ENCODE assay signal across 10 cellular contexts in the genomic region with DNA sequence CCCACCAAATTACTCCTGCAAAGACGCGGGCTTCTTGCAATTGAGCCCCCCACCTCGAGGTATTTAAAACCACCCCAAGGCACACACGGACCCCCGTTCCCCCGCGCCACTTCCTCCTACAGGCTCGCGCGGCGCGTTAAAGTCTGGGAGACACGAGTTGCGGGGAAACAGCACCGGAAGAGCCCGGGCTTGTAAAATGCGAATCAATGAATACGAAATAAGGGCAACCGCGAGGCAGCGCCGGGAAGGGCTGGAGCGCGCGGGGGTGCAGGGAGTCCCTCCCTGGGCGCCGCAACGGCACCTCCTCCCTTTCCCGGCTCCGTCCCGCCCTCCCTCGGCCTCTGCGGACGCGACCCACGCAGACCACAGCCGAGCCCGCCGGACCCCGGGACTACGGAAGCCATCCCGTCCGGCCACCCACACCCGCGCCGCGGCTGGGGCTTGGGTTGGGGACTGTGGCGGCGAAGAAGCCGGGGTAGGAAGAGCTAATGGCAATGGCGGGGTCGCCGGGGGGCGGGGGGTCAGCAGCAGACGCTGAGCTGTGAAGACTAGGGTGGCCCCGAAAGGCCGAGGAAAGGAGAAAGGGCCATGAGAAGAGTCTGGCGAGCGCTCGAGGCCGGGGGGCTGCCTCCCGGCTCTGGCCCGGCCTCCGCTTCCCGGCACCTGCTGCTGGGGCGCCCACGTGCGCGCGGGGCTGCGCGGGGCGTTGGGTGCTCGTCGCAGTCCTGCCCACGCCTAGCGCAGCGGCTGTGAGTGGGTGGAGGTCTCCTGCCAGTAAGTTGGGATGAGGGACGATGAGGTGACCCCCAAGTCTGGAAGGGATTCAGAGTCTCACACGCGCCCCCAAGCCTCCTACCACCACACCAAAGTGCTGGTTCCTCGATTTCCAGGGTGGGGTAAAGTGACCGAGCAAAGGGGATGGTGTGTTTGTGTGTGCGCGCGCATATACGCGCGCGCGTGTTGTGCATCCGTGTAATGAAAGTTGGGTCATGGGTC. TPM values are rescaled to one million over a fixed set of nuclear protein-coding genes. Genes with fewer than 3 reads are reported as not detected.
DNase-seq lines count a peak whose midpoint lies in the region; ATAC-seq and TF ChIP-seq lines count a peak whose summit lies in the region.
"Had no signal": no experiment of that assay in that cellular context is flagged by ENCODE, and none has a peak within 500 bp of the region (broad histone marks: within the 10 kb centered on the region; RNA-seq: fewer than 3 reads in every experiment).

No MANE protein-coding gene starts in this region.

- H3K27me3 ChIP-seq in ectodermal cell (ENCODE audit: control insufficient read depth, insufficient read depth, low read length, poor library complexity, severe bottlenecking): peaks cover 74% of the 10 kb centered on the region
- peaks cover 23% of the 10 kb centered on the region for H3K27me3 ChIP-seq in CD4-positive, alpha-beta T cell (ENCODE audit: control insufficient read depth, insufficient read depth, low read length)

- H3K27ac ChIP-seq in ectodermal cell (ENCODE audit: insufficient read depth, low read depth, low read length, poor library complexity, severe bottlenecking): no peak overlapping the region
- no peak overlapping the region for H3K27ac ChIP-seq in CD4-positive, alpha-beta T cell (ENCODE audit: low read depth, low read length)

- intact Hi-C loops in CD4-positive, alpha-beta T cell (cut with DNase I, micrococcal nuclease): no loop called here

- H3K4me1 Mint-ChIP-seq in progenitor cell of endocrine pancreas (ENCODE audit: low read depth): peaks cover 19% of the 10 kb centered on the region
- H3K4me1 Mint-ChIP-seq in CD4-positive, alpha-beta T cell (ENCODE audit: low read depth): no peaks in the 10 kb centered on the region

- CTCF ChIA-PET in CD4-positive, alpha-beta T cell (lab: Charles Lee): no interaction called here

- H3K27ac Mint-ChIP-seq in progenitor cell of endocrine pancreas: peak overlapping the region; percentile 81
- H3K27ac Mint-ChIP-seq in CD4-positive, alpha-beta T cell: no peak overlapping the region

- in situ Hi-C loops in G401 (cut with HindIII; ENCODE audit: low sequenced_read_pairs): no loop called here

- H3K36me3 Mint-ChIP-seq in progenitor cell of endocrine pancreas (ENCODE audit: insufficient read depth): peaks cover 1% of the 10 kb centered on the region
- H3K36me3 Mint-ChIP-seq in CD4-positive, alpha-beta T cell (ENCODE audit: low read depth): no peaks in the 10 kb centered on the region

- peak; percentile 4 for DNase-seq in ELF-1 (ENCODE audit: low read depth, low spot score)
- DNase-seq in HK-2 (ENCODE audit: unreplicated experiment): peak; percentile 10
- DNase-seq in progenitor cell of endocrine pancreas (ENCODE audit: low spot score, unreplicated experiment): peak; percentile 24
- DNase-seq in CD4-positive, alpha-beta T cell: no peak
- DNase-seq in G401 (ENCODE audit: low spot score): no peak
- DNase-seq: activated CD4-positive, alpha-beta T cell treated with anti-CD3 and anti-CD28 coated beads, Interleukin-2, amount 50 U/mL, for 4 hours had no signal

- ATAC-seq in HG02623 (IDR thresholded peaks at IDR 0.05; ENCODE audit: unreplicated experiment) (no peak), HG03139 (IDR thresholded peaks at IDR 0.05; ENCODE audit: unreplicated experiment) (no peak)
- ATAC-seq in CD4-positive, alpha-beta T cell (ENCODE audit: poor library complexity): no peak

- no peaks in the 10 kb centered on the region for H3K36me3 ChIP-seq in ectodermal cell (ENCODE audit: control insufficient read depth, insufficient read depth, low read length)

- peaks cover 26% of the 10 kb centered on the region for H3K27me3 Mint-ChIP-seq in progenitor cell of endocrine pancreas
- H3K27me3 Mint-ChIP-seq in CD4-positive, alpha-beta T cell: peaks cover 35% of the 10 kb centered on the region

- no peaks in the 10 kb centered on the region for H3K9me3 Mint-ChIP-seq in progenitor cell of endocrine pancreas (ENCODE audit: low read depth)
- H3K9me3 Mint-ChIP-seq in CD4-positive, alpha-beta T cell: peaks cover 2% of the 10 kb centered on the region

- WGBS in ectodermal cell, 2 experiments: 1% methylated on average over 92 of the region's 92 CpGs

- H3K9me3 ChIP-seq in ectodermal cell (ENCODE audit: control insufficient read depth, low read length): no peaks in the 10 kb centered on the region
- no peaks in the 10 kb centered on the region for H3K9me3 ChIP-seq in CD4-positive, alpha-beta T cell (ENCODE audit: control insufficient read depth, low read length)

- no peak for TF ChIP-seq CTCF in progenitor cell of endocrine pancreas (IDR thresholded peaks at IDR 0.05; ENCODE audit: unreplicated experiment)
- TF ChIP-seq CTCF in CD4-positive, alpha-beta T cell (IDR thresholded peaks at IDR 0.05): no peak

- POLR2A ChIA-PET in CD4-positive, alpha-beta T cell (lab: Charles Lee): no interaction called here

- H3K4me3 ChIP-seq in ectodermal cell (ENCODE audit: insufficient read depth, low read depth, low read length): peak overlapping the region; percentile 53

- H3K4me3 Mint-ChIP-seq in progenitor cell of endocrine pancreas (ENCODE audit: low read depth): peak overlapping the region; percentile 77
- H3K4me3 Mint-ChIP-seq in CD4-positive, alpha-beta T cell: no peak overlapping the region

- peaks cover 6% of the 10 kb centered on the region for H3K4me1 ChIP-seq in ectodermal cell (ENCODE audit: control insufficient read depth, insufficient read depth, low read length)

RNA-seq across cellular contexts. Expression of a gene that starts 1.2 kb away (rescaled TPM):
- 0.74 TPM for polyA plus RNA-seq in ectodermal cell (2013, experiment 1 of 4)
- polyA plus RNA-seq in ectodermal cell (2013, experiment 2 of 4): 1.2 TPM
- polyA plus RNA-seq in ectodermal cell (2013, experiment 3 of 4): 1.9 TPM
- 0.61 TPM for polyA plus RNA-seq in ectodermal cell (2013, experiment 4 of 4)
- 52.4 and 57.5 TPM in 2 replicates for total RNA-seq in progenitor cell of endocrine pancreas
- total RNA-seq in CD4-positive, alpha-beta T cell: not detected
- total RNA-seq in G401 (2014; rRNA removed; shearing (Covaris generic)): not detected in 2 replicates
- total RNA-seq: LHCN-M2 had no signal

Comparison
In these comparisons a context has a peak if more than half of its experiments do, and no peak if none do; other contexts are left out.
1. DNase-seq: peak in ELF-1 (single experiment), HK-2 (single experiment) and progenitor cell of endocrine pancreas (single experiment); none in CD4-positive, alpha-beta T cell (0 of 10) and G401 (single experiment).
2. RNA of a gene that starts 1.2 kb away (total RNA-seq): 52.4 to 57.5 TPM in progenitor cell of endocrine pancreas; not detected in CD4-positive, alpha-beta T cell and not detected in G401; every median in the first group is over 10 times any median in the second.